In the genomic region with DNA sequence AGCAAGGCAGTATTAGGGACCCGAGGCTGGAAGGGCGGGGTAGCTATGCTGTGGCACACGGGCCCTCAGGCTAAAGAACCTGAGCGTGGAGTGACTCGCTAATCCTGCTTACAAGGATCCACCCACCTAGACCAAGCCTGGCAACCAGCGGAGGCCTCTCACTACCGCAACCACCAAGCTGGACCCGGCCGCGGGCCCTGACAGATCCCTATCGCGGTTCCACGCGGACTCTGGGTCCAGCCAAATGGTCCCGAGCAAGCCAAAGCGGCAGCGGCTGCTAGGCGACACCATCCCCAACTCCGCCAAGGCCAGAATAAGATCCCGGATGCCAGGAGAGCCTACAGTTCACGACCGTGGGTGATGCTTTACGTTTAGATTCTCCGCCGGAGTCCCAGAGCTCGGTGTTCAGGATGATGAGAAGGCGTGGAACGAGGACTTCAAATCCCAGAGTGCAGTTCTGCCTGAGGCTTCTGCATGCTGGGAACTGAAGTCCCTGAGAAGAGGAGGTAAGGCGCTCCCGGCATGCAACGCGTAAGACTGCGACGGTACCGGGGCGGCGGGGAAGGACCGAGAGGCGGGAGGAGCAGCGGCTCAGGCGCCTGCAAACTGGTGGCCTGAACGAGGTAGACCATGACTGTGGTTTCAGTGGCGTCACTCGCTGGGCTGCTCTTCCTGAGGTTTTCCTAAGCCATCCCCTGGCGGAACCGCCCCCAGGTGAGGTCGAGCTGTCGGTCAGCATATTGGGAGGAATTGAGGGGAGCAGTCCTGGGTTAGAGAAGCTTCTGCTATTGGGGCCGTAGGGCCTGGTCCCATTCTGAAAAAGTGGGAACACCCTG, we compare ENCODE assay signal across 1 cellular context.
TF ChIP-seq lines count a peak whose summit lies in the region.

Gene CEP290 (minus strand): TSS at position 315 of the 836 bp plus-strand sequence. CDS start 781 bp downstream, outside the sequence.
Gene TMTC3 (plus strand): TSS at position 534 of the 836 bp plus-strand sequence. CDS start 6,009 bp downstream, outside the sequence.

TF ChIP-seq in HepG2, 621 proteins besides CTCF, POLR2A, EP300 and RAD21 (continued from another document and continues in another):
- TF ChIP-seq, protein P1, sequence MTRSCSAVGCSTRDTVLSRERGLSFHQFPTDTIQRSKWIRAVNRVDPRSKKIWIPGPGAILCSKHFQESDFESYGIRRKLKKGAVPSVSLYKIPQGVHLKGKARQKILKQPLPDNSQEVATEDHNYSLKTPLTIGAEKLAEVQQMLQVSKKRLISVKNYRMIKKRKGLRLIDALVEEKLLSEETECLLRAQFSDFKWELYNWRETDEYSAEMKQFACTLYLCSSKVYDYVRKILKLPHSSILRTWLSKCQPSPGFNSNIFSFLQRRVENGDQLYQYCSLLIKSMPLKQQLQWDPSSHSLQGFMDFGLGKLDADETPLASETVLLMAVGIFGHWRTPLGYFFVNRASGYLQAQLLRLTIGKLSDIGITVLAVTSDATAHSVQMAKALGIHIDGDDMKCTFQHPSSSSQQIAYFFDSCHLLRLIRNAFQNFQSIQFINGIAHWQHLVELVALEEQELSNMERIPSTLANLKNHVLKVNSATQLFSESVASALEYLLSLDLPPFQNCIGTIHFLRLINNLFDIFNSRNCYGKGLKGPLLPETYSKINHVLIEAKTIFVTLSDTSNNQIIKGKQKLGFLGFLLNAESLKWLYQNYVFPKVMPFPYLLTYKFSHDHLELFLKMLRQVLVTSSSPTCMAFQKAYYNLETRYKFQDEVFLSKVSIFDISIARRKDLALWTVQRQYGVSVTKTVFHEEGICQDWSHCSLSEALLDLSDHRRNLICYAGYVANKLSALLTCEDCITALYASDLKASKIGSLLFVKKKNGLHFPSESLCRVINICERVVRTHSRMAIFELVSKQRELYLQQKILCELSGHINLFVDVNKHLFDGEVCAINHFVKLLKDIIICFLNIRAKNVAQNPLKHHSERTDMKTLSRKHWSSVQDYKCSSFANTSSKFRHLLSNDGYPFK (CRISPR knock-in tag; IDR thresholded peaks at IDR 0.05; ENCODE audit: borderline replicate concordance), result peak; percentile 81; the same call in 1 of the 2 replicates
- TF ChIP-seq MTF2 (CRISPR knock-in tag; IDR thresholded peaks at IDR 0.05; ENCODE audit: borderline replicate concordance), result 0 out of 2 replicates have a peak, but pooled peaks have one; percentile 24
- TF ChIP-seq ZFX (CRISPR knock-in tag; IDR thresholded peaks at IDR 0.05; ENCODE audit: low read depth), result peak; percentile 95
- TF ChIP-seq DR1 (CRISPR knock-in tag; IDR thresholded peaks at IDR 0.05), result peak; percentile 40; the same call in 1 of the 2 replicates
- TF ChIP-seq NR2C2 (CRISPR knock-in tag; IDR thresholded peaks at IDR 0.05; ENCODE audit: borderline replicate concordance), result peak; percentile 79
- TF ChIP-seq, protein P2, sequence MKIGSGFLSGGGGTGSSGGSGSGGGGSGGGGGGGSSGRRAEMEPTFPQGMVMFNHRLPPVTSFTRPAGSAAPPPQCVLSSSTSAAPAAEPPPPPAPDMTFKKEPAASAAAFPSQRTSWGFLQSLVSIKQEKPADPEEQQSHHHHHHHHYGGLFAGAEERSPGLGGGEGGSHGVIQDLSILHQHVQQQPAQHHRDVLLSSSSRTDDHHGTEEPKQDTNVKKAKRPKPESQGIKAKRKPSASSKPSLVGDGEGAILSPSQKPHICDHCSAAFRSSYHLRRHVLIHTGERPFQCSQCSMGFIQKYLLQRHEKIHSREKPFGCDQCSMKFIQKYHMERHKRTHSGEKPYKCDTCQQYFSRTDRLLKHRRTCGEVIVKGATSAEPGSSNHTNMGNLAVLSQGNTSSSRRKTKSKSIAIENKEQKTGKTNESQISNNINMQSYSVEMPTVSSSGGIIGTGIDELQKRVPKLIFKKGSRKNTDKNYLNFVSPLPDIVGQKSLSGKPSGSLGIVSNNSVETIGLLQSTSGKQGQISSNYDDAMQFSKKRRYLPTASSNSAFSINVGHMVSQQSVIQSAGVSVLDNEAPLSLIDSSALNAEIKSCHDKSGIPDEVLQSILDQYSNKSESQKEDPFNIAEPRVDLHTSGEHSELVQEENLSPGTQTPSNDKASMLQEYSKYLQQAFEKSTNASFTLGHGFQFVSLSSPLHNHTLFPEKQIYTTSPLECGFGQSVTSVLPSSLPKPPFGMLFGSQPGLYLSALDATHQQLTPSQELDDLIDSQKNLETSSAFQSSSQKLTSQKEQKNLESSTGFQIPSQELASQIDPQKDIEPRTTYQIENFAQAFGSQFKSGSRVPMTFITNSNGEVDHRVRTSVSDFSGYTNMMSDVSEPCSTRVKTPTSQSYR (CRISPR knock-in tag; IDR thresholded peaks at IDR 0.05; ENCODE audit: borderline replicate concordance), result no peak
- TF ChIP-seq HDAC2 (CRISPR knock-in tag; IDR thresholded peaks at IDR 0.05), result peak; percentile 86
- TF ChIP-seq ARID5B (CRISPR knock-in tag; IDR thresholded peaks at IDR 0.05), result peak; percentile 61
- TF ChIP-seq CC2D1A (CRISPR knock-in tag; IDR thresholded peaks at IDR 0.05), result peak; percentile 10; the same call in 1 of the 2 replicates
- no peak; the same call in 1 of the 2 replicates for TF ChIP-seq ZNF33A (CRISPR knock-in tag; IDR thresholded peaks at IDR 0.05; ENCODE audit: borderline replicate concordance)
- no peak for TF ChIP-seq MBNL3 (CRISPR knock-in tag; conservative IDR thresholded peaks at IDR 0.05)
- TF ChIP-seq NR2F2 (IDR thresholded peaks at IDR 0.05; ENCODE audit: borderline replicate concordance, low read depth), result 0 out of 2 replicates have a peak, but pooled peaks have one; percentile 35
- TF ChIP-seq MLXIP (CRISPR knock-in tag; IDR thresholded peaks at IDR 0.05; ENCODE audit: borderline replicate concordance), result no peak
- TF ChIP-seq RFXANK (CRISPR knock-in tag; IDR thresholded peaks at IDR 0.05), result no peak
- no peak for TF ChIP-seq REST (IDR thresholded peaks at IDR 0.05; ENCODE audit: borderline replicate concordance in 1 of 2, low read depth in 1 of 2, low read length in 2 of 2)
- TF ChIP-seq NFE2L1 (CRISPR knock-in tag; IDR thresholded peaks at IDR 0.05; ENCODE audit: borderline replicate concordance), result no peak; the same call in 1 of the 2 replicates
- 0 out of 2 replicates have a peak, but pooled peaks have one; percentile 27 for TF ChIP-seq ZNF24 (IDR thresholded peaks at IDR 0.05)
- peak; percentile 51 for TF ChIP-seq XRCC5 (optimal IDR thresholded peaks at IDR 0.05; ENCODE audit: low read length)
- 0 out of 2 replicates have a peak, but pooled peaks have one; percentile 33 for TF ChIP-seq ATF7-NPFF (CRISPR knock-in tag; IDR thresholded peaks at IDR 0.05; ENCODE audit: low read depth)
- TF ChIP-seq PPARG (CRISPR knock-in tag; conservative IDR thresholded peaks at IDR 0.05), result peak; percentile 28; the same call in 1 of the 2 replicates
- TF ChIP-seq ZNF280D (CRISPR knock-in tag; IDR thresholded peaks at IDR 0.05), result peak; percentile 20
- peak; percentile 69; the same call in 1 of the 2 replicates for TF ChIP-seq ZNF556 (CRISPR knock-in tag; IDR thresholded peaks at IDR 0.05; ENCODE audit: borderline replicate concordance)
- peak; percentile 68; the same call in 1 of the 2 replicates for TF ChIP-seq SMAD3 (CRISPR knock-in tag; IDR thresholded peaks at IDR 0.05)
- 0 out of 2 replicates have a peak, but pooled peaks have one; percentile 21 for TF ChIP-seq NFATC3 (CRISPR knock-in tag; IDR thresholded peaks at IDR 0.05)
- TF ChIP-seq MEF2D (CRISPR knock-in tag; IDR thresholded peaks at IDR 0.05), result peak; percentile 49; the same call in 1 of the 2 replicates
